In the genomic region with DNA sequence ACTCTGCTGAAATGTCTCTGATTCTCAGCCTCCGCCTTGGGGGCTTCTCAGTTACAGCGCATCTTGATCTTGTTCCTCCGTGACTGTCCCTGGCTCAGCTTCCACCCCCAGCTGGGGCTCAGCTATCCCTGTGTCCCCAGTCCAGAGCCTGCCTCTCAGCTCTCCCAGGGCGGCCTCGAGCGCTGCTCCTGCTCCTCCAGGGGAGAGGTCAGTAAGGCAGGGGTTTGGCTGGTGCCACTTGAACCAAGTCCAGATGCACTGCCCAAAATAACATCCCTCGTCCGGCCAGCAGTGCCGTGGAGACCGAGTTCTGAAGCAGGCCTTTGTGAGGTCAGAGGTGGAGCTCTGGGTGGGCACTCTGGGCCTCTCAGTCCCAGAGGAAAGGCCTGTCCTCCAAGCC, we compare ENCODE assay signal across 11 cellular contexts. TPM values are rescaled to one million over a fixed set of nuclear protein-coding genes. Genes with fewer than 3 reads are reported as not detected.
DNase-seq lines count a peak whose midpoint lies in the region; ATAC-seq, FAIRE-seq and TF ChIP-seq lines count a peak whose summit lies in the region.
"Not testable (repeated sequence)": the region's sequence is repeated elsewhere in the genome, so short reads cannot be mapped to it uniquely, and the experiment has no call there.
"Had no signal": no experiment of that assay in that cellular context is flagged by ENCODE, and none has a peak within 500 bp of the region (broad histone marks: within the 10 kb centered on the region; RNA-seq: fewer than 3 reads in every experiment).

Gene AQP7 (minus strand): TSS at position 198 of the 400 bp plus-strand sequence. CDS start 1,306 bp downstream, outside the sequence.

- H3K9ac ChIP-seq in BLaER1 (peak within 1 kb of the TSS; percentile 55; the same call in 1 of the 2 replicates), OCI-LY3 (ENCODE audit: low read length) (peak within 1 kb of the TSS; percentile 30; the same call in 1 of the 2 replicates), subcutaneous abdominal adipose tissue (ENCODE audit: low read length in 5 of 5) (peak within 1 kb of the TSS; percentile 66 to 91 (median 77))
- H3K9ac ChIP-seq in H1 (replicated peaks in 1 of 4; ENCODE audit: extremely low read depth in 1 of 4, low read depth in 3 of 4, low read length in 3 of 4) = not testable (repeated sequence)

- H4K91ac ChIP-seq in H1 (replicated peaks; ENCODE audit: insufficient read length, low read length) = not testable (repeated sequence)

- intact Hi-C loops in left ventricle myocardium inferior (cut with micrococcal nuclease); lower lobe of right lung (cut with DNase I): not testable (repeated sequence)

- not testable (repeated sequence) for DNase-seq in activated CD8-positive, alpha-beta T cell treated with anti-CD3 and anti-CD28 coated beads, Interleukin-2, amount 10 ng/mL, durations not matched to agents 7 days and 5 days; H1 (ENCODE audit: low read depth in 1 of 2, low spot score in 2 of 2); lower lobe of right lung; omental fat pad (ENCODE audit: low spot score)
- DNase-seq in left ventricle myocardium inferior = peak; percentile 75

- not testable (repeated sequence) for H3K4me3 Mint-ChIP-seq in activated CD8-positive, alpha-beta T cell treated with anti-CD3 and anti-CD28 coated beads, Interleukin-2, amount 10 ng/mL, durations not matched to agents 7 days and 5 days

- H3K27me3 Mint-ChIP-seq in activated CD8-positive, alpha-beta T cell treated with anti-CD3 and anti-CD28 coated beads, Interleukin-2, amount 10 ng/mL, durations not matched to agents 7 days and 5 days (ENCODE audit: low read depth) = not testable (repeated sequence)

- not testable (repeated sequence) for H3K9me3 ChIP-seq in BLaER1; OCI-LY3 (ENCODE audit: insufficient read depth, low read length); H1 (ENCODE audit: insufficient read depth in 2 of 2, low read depth in 1 of 2, low read length in 1 of 2); left ventricle myocardium inferior (replicated peaks); lower lobe of right lung; subcutaneous abdominal adipose tissue (ENCODE audit: control insufficient read depth in 5 of 5, low read length in 5 of 5)

- FAIRE-seq in H1 (lab: Jason Lieb, UNC) = not testable (repeated sequence)

- H4K8ac ChIP-seq in H1 (ENCODE audit: extremely low read depth, insufficient read depth, low read length) = peak within 1 kb of the TSS; percentile 79

- not testable (repeated sequence) for H4K5ac ChIP-seq in H1 (ENCODE audit: insufficient read length, low read depth, low read length)

- not testable (repeated sequence) for H2BK120ac ChIP-seq in H1 (replicated peaks; ENCODE audit: low read depth, low read length)

- POLR2A ChIA-PET in activated CD8-positive, alpha-beta T cell treated with anti-CD3 and anti-CD28 coated beads, Interleukin-2, amount 10 ng/mL, durations not matched to agents 7 days and 5 days (lab: Charles Lee) = not testable (repeated sequence)
- POLR2A ChIA-PET in H1 (lab: Charles Lee; ENCODE audit: partially characterized antibody) = interaction anchor here (1.0 to 1.3 kb wide), 3 partner anchors 27 to 57 kb away, joined by 3 to 8 read pairs (median 6); no protein-coding TSS in a partner anchor

- peak within 1 kb of the TSS; percentile 34 for H3K27ac Mint-ChIP-seq in activated CD8-positive, alpha-beta T cell treated with anti-CD3 and anti-CD28 coated beads, Interleukin-2, amount 10 ng/mL, durations not matched to agents 7 days and 5 days

- H3K4me2 ChIP-seq in BLaER1 (peak within 1 kb of the TSS; percentile 53), OCI-LY3 (ENCODE audit: low read length) (peak within 1 kb of the TSS; percentile 55)
- not testable (repeated sequence) for H3K4me2 ChIP-seq in H1 (ENCODE audit: insufficient read depth in 1 of 2, low read depth in 2 of 2, low read length in 2 of 2)

- not testable (repeated sequence) for H3K23me2 ChIP-seq in H1 (ENCODE audit: low read depth, low read length)

- CTCF ChIA-PET in activated CD8-positive, alpha-beta T cell treated with anti-CD3 and anti-CD28 coated beads, Interleukin-2, amount 10 ng/mL, durations not matched to agents 7 days and 5 days (lab: Charles Lee) = interaction anchor here (1.1 to 4.5 kb wide), 6 partner anchors 10 to 63 kb away, joined by 3 to 70 read pairs (median 10); no protein-coding TSS in a partner anchor
- CTCF ChIA-PET in H1 (lab: Charles Lee; ENCODE audit: partially characterized antibody) = interaction anchor here (0.6 to 6.0 kb wide), 13 partner anchors 13 to 412 kb away, joined by 3 to 89 read pairs (median 5); partner anchors contain the start of genes AQP3 and NOL6

- H3K36me3 ChIP-seq in BLaER1; OCI-LY3 (replicated peaks; ENCODE audit: low read depth, low read length); H1 (ENCODE audit: control insufficient read depth in 2 of 4, insufficient read depth in 4 of 4, low read length in 3 of 4); left ventricle myocardium inferior; lower lobe of right lung; subcutaneous abdominal adipose tissue (ENCODE audit: control insufficient read depth in 5 of 5, insufficient read depth in 5 of 5, low read length in 5 of 5): not testable (repeated sequence)

- not testable (repeated sequence) for H3K18ac ChIP-seq in H1 (ENCODE audit: extremely low read depth, low read length)

- not testable (repeated sequence) for ATAC-seq in activated CD8-positive, alpha-beta T cell treated with anti-CD3 and anti-CD28 coated beads, Interleukin-2, amount 10 ng/mL, durations not matched to agents 7 days and 5 days; lower lobe of right lung; omental fat pad (ENCODE audit: low FRiP score)

- not testable (repeated sequence) for H3K4me1 Mint-ChIP-seq in activated CD8-positive, alpha-beta T cell treated with anti-CD3 and anti-CD28 coated beads, Interleukin-2, amount 10 ng/mL, durations not matched to agents 7 days and 5 days (ENCODE audit: low read depth)

- not testable (repeated sequence) for H3K23ac ChIP-seq in H1 (ENCODE audit: insufficient read length)

- H3K14ac ChIP-seq in H1 (ENCODE audit: insufficient read length) = not testable (repeated sequence)

- not testable (repeated sequence) for H3K9me3 Mint-ChIP-seq in activated CD8-positive, alpha-beta T cell treated with anti-CD3 and anti-CD28 coated beads, Interleukin-2, amount 10 ng/mL, durations not matched to agents 7 days and 5 days (ENCODE audit: insufficient read depth)

- not testable (repeated sequence) for TF ChIP-seq POLR2A in H1 (IDR thresholded peaks at IDR 0.05; ENCODE audit: control extremely low read depth in 1 of 2, low read depth in 2 of 2, low read length in 2 of 2)

- not testable (repeated sequence) for H3K27me3 ChIP-seq in BLaER1; OCI-LY3 (ENCODE audit: low read depth, low read length); H1 (replicated peaks in 1 of 4; ENCODE audit: control insufficient read depth in 3 of 4, extremely low read depth in 1 of 4, insufficient read depth in 3 of 4, low read length in 3 of 4); left ventricle myocardium inferior (ENCODE audit: low read depth); lower lobe of right lung (ENCODE audit: low read depth); subcutaneous abdominal adipose tissue (ENCODE audit: control insufficient read depth in 5 of 5, insufficient read depth in 4 of 5, low read length in 5 of 5)

- not testable (repeated sequence) for H2BK12ac ChIP-seq in H1 (ENCODE audit: low read depth, low read length)

- H2BK20ac ChIP-seq in H1 (ENCODE audit: low read length) = not testable (repeated sequence)

- not testable (repeated sequence) for H3K79me1 ChIP-seq in H1 (ENCODE audit: low read depth, low read length)

- peak within 1 kb of the TSS; percentile 89 for H2AFZ ChIP-seq in OCI-LY3 (ENCODE audit: low read depth, low read length)
- peak within 1 kb of the TSS; percentile 81; the same call in 1 of the 2 replicates for H2AFZ ChIP-seq in H1 (ENCODE audit: low read length)

- not testable (repeated sequence) for H2AK5ac ChIP-seq in H1 (ENCODE audit: low read depth, low read length)

- TF ChIP-seq RAD21 in H1 (IDR thresholded peaks at IDR 0.05 in 1 of 2, conservative IDR thresholded peaks at IDR 0.05 in 1 of 2; ENCODE audit: low read depth in 2 of 2, low read length in 2 of 2) = not testable (repeated sequence)

- H3K36me3 Mint-ChIP-seq in activated CD8-positive, alpha-beta T cell treated with anti-CD3 and anti-CD28 coated beads, Interleukin-2, amount 10 ng/mL, durations not matched to agents 7 days and 5 days (ENCODE audit: low read depth) = not testable (repeated sequence)

- H2BK15ac ChIP-seq in H1 (ENCODE audit: low read length) = not testable (repeated sequence)

- not testable (repeated sequence) for TF ChIP-seq CTCF in OCI-LY3 (IDR thresholded peaks at IDR 0.05; ENCODE audit: low read depth, low read length); H1 (IDR thresholded peaks at IDR 0.05; ENCODE audit: control extremely low read depth in 1 of 3, insufficient read depth in 1 of 3, low read depth in 1 of 3, low read length in 3 of 3); left ventricle myocardium inferior (IDR thresholded peaks at IDR 0.05; ENCODE audit: borderline replicate concordance); lower lobe of right lung (IDR thresholded peaks at IDR 0.05); omental fat pad (IDR thresholded peaks at IDR 0.05)

- H3K4ac ChIP-seq in H1 (replicated peaks; ENCODE audit: insufficient read length, low read depth, low read length) = not testable (repeated sequence)

- not testable (repeated sequence) for H4K20me1 ChIP-seq in BLaER1; OCI-LY3 (ENCODE audit: insufficient read depth, low read length); H1 (replicated peaks in 1 of 2; ENCODE audit: control insufficient read depth in 1 of 2, insufficient read depth in 2 of 2, low read length in 2 of 2)

- 90% methylated on average over 10 of the region's 10 CpGs; no CpG with 5 or more reads in 1 of the 2 experiments for WGBS in H1 (ENCODE audit: extremely low coverage in 1 of 2, insufficient coverage in 1 of 2, insufficient read length in 1 of 2, insufficient replicate concordance in 2 of 2, low coverage in 1 of 2, low lambda C conversion rate in 2 of 2, missing lambda C conversion rate in 1 of 2), 2 experiments

- not testable (repeated sequence) for H3K56ac ChIP-seq in H1 (replicated peaks; ENCODE audit: insufficient read length, low read depth, low read length)

- H2BK5ac ChIP-seq in H1 (ENCODE audit: low read depth, low read length) = not testable (repeated sequence)

- not testable (repeated sequence) for TF ChIP-seq EP300 in H1 (IDR thresholded peaks at IDR 0.05; ENCODE audit: borderline replicate concordance in 1 of 2, low read depth in 2 of 2, low read length in 2 of 2)

- H3K79me2 ChIP-seq in OCI-LY3 (ENCODE audit: low read length); H1 (ENCODE audit: control insufficient read depth in 1 of 2, insufficient read depth in 2 of 2, low read length in 2 of 2): not testable (repeated sequence)

- H3K27ac ChIP-seq in BLaER1 (peak within 1 kb of the TSS; percentile 64), left ventricle myocardium inferior (replicated peaks) (peak within 1 kb of the TSS; percentile 97), lower lobe of right lung (peak within 1 kb of the TSS; percentile 18), subcutaneous abdominal adipose tissue (ENCODE audit: low read depth, low read length) (peak within 1 kb of the TSS; percentile 93)
- not testable (repeated sequence) for H3K27ac ChIP-seq in OCI-LY3 (ENCODE audit: low read length); H1 (ENCODE audit: low read depth, low read length)

- H3K4me1 ChIP-seq in BLaER1; OCI-LY3 (ENCODE audit: low read length); H1 (replicated peaks in 1 of 4; ENCODE audit: control insufficient read depth in 3 of 4, insufficient read depth in 4 of 4, low read length in 3 of 4); lower lobe of right lung: not testable (repeated sequence)
- peaks cover 76% of the 10 kb centered on the region for H3K4me1 ChIP-seq in left ventricle myocardium inferior
- H3K4me1 ChIP-seq in subcutaneous abdominal adipose tissue (ENCODE audit: control insufficient read depth in 5 of 5, insufficient read depth in 5 of 5, low read length in 5 of 5) = peaks cover 4 to 63% (median 58%) of the 10 kb centered on the region in 5 donors

- not testable (repeated sequence) for H3K4me3 ChIP-seq in BLaER1; OCI-LY3 (ENCODE audit: low read length); H1 (ENCODE audit: extremely low read depth in 1 of 4, insufficient read depth in 2 of 4, low read depth in 3 of 4, low read length in 4 of 4); lower lobe of right lung
- H3K4me3 ChIP-seq in left ventricle myocardium inferior (peak within 1 kb of the TSS; percentile 75), subcutaneous abdominal adipose tissue (ENCODE audit: low read depth in 1 of 5, low read length in 5 of 5) (peak within 1 kb of the TSS; percentile 73 to 93 (median 78))

RNA-seq across cellular contexts. Expression of gene AQP7, which starts in this region (rescaled TPM):
- total RNA-seq in activated CD8-positive, alpha-beta T cell treated with anti-CD3 and anti-CD28 coated beads, Interleukin-2, amount 10 ng/mL, durations not matched to agents 7 days and 5 days = not detected
- total RNA-seq in H1 (2021; fragmentation: NEBNext Ultra II Directional; extraction: Animal tissue kit (Norgen Biotek cat#: 25700)) = not detected in 2 replicates
- polyA plus RNA-seq in H1 (2011; rRNA removed) = 0.38 TPM in 1 of 2 replicates, not detected in the other
- polyA plus RNA-seq in H1 (2011; cell fraction: cytosol; rRNA removed) = 0.25 TPM
- polyA plus RNA-seq in H1 (2011; cell fraction: nucleus; rRNA removed) = 0.54 TPM
- 0.11 to 0.27 TPM (median 0.25 TPM) in 4 replicates for polyA plus RNA-seq in H1 (2012, experiment 1 of 2)
- not detected for polyA plus RNA-seq in H1 (2012, experiment 2 of 2)
- polyA plus RNA-seq in H1 (2013, experiment 1 of 2) = 0.02 TPM
- polyA plus RNA-seq in H1 (2013, experiment 2 of 2) = not detected
- not detected in 2 replicates for polyA minus RNA-seq in H1 (2011; rRNA and poly(A)+ RNA removed)
- polyA minus RNA-seq in H1 (2011; cell fraction: cytosol; rRNA and poly(A)+ RNA removed) = not detected
- polyA minus RNA-seq in H1 (2011; cell fraction: nucleus; rRNA and poly(A)+ RNA removed) = not detected
- total RNA-seq in left ventricle myocardium inferior (150 TPM), lower lobe of right lung (3.7 TPM), omental fat pad (100 to 1,000 TPM; 128 to 466 (median 169) TPM)
- total RNA-seq: CD8-positive, alpha-beta T cell; pulmonary artery endothelial cell had no signal
- polyA plus RNA-seq: immature natural killer cell had no signal

Comparison
In these comparisons a context has a peak if more than half of its experiments do, and no peak if none do; other contexts are left out.
1. RNA of gene AQP7 (total RNA-seq): 128 to 466 TPM in omental fat pad and 150 TPM in left ventricle myocardium inferior (single experiment); 3.7 TPM in lower lobe of right lung (single experiment), not detected in activated CD8-positive, alpha-beta T cell treated with anti-CD3 and anti-CD28 coated beads, Interleukin-2, amount 10 ng/mL, durations not matched to agents 7 days and 5 days and not detected in H1; every median in the first group is over 10 times any median in the second.